In the genomic region with DNA sequence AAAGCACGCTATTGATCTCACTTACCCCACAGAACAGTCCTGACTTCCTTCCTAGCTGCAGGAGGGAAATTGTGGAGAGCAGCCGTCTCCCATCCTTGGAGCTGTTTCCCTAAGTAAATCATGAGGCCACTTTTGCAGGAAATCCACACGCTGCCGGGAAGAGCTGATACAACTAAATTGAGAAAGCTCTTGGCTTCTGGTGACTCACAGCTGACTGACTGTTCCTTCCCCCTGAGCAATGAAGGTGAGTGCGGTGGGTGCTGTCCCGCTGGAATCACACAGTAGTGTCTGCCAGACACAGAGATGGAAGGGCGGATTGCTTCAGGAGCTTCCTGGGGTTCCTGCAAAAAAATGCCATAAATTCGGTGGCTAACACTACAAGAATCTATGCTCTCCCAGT, we compare ENCODE assay signal across 30 cellular contexts.
DNase-seq lines count a peak whose midpoint lies in the region; ATAC-seq, FAIRE-seq and TF ChIP-seq lines count a peak whose summit lies in the region.
"Had no signal": no experiment of that assay in that cellular context is flagged by ENCODE, and none has a peak within 500 bp of the region (broad histone marks: within the 10 kb centered on the region; RNA-seq: fewer than 3 reads in every experiment).

No MANE protein-coding gene starts in this region.

- no TSS peak for BruUV-seq in HepG2 (replicated peaks; lab: Mats Ljungman, UMichigan)
- no TSS peak for BruUV-seq in A673 (replicated peaks; lab: Mats Ljungman, UMichigan)

- no peak; the same call in 2 of the 3 replicates for ATAC-seq in HepG2
- ATAC-seq in right lobe of liver, result no peak
- ATAC-seq in HG03442 (IDR thresholded peaks at IDR 0.05; ENCODE audit: unreplicated experiment), result no peak
- ATAC-seq: heart right ventricle; left lobe of liver; natural killer cell; stimulated activated naive B cell treated with anti-CD40 and anti-IgM and Interleukin-4, amounts not matched to agents 10 μg/mL and 1 μg/mL and 100 μg/mL, for 72 hours; WTC11 had no signal

- no peak overlapping the region for H3K4me2 ChIP-seq in HepG2 (ENCODE audit: low read depth, low read length)
- H3K4me2 ChIP-seq: KMS-11 had no signal

- H3K9me3 ChIP-seq in HepG2 (ENCODE audit: low read length) (no peaks in the 10 kb centered on the region), right lobe of liver (no peaks in the 10 kb centered on the region), A673 (ENCODE audit: low read depth, low read length, poor library complexity, severe bottlenecking) (no peaks in the 10 kb centered on the region)
- H3K9me3 ChIP-seq: ovary, right atrium auricular region had no signal

- H3K27me3 Mint-ChIP-seq in glutamatergic neuron (ENCODE audit: unreplicated experiment), result peaks cover 1% of the 10 kb centered on the region

- CTCF ChIA-PET in HepG2 (lab: Yijun Ruan, JAX; ENCODE audit: low intra/inter-chr PET ratio, low total read pairs) (no interaction called here), A673 (lab: Charles Lee) (no interaction called here)

- no peak overlapping the region for H2AFZ ChIP-seq in HepG2 (ENCODE audit: low read length)

- no peak overlapping the region for H3K4me3 Mint-ChIP-seq in glutamatergic neuron (ENCODE audit: unreplicated experiment)
- H3K4me3 Mint-ChIP-seq: natural killer cell; stimulated activated naive B cell treated with anti-CD40 and anti-IgM and Interleukin-4, amounts not matched to agents 10 μg/mL and 1 μg/mL and 100 μg/mL, for 72 hours; WTC11 had no signal

- H3K4me1 Mint-ChIP-seq in glutamatergic neuron (ENCODE audit: low read depth, unreplicated experiment), result no peaks in the 10 kb centered on the region
- H3K4me1 Mint-ChIP-seq: natural killer cell; stimulated activated naive B cell treated with anti-CD40 and anti-IgM and Interleukin-4, amounts not matched to agents 10 μg/mL and 1 μg/mL and 100 μg/mL, for 72 hours had no signal

- H3K27ac ChIP-seq in HepG2 (ENCODE audit: extremely low read length, insufficient read depth, low read length) (no peak overlapping the region), right lobe of liver (no peak overlapping the region), A673 (ENCODE audit: low read depth, low read length, poor library complexity, severe bottlenecking) (no peak overlapping the region)
- H3K27ac ChIP-seq: BLaER1 treated with 17β-estradiol and CSF1 and Interleukin-3, amounts not matched to agents 10 nM and 100 nM; brain microvascular endothelial cell; heart right ventricle; KMS-11; ovary; right atrium auricular region; suprapubic skin had no signal

- no peaks in the 10 kb centered on the region for H3K79me2 ChIP-seq in HepG2 (ENCODE audit: insufficient read depth, low read length)

- no peaks in the 10 kb centered on the region for H3K36me3 ChIP-seq in HepG2 (replicated peaks in 1 of 2; ENCODE audit: control insufficient read depth in 1 of 2, insufficient read depth in 2 of 2, low read length in 2 of 2)
- no peaks in the 10 kb centered on the region for H3K36me3 ChIP-seq in right lobe of liver
- H3K36me3 ChIP-seq in bronchial epithelial cell (ENCODE audit: control insufficient read depth, insufficient read depth, low read length), result no peaks in the 10 kb centered on the region
- no peaks in the 10 kb centered on the region for H3K36me3 ChIP-seq in A673 (ENCODE audit: insufficient read depth, low read length, poor library complexity, severe bottlenecking)
- H3K36me3 ChIP-seq: BLaER1 treated with 17β-estradiol and CSF1 and Interleukin-3, amounts not matched to agents 10 nM and 100 nM; brain microvascular endothelial cell; heart right ventricle; ovary; right atrium auricular region; suprapubic skin had no signal

- intact Hi-C loops in HepG2 (cut with micrococcal nuclease; ENCODE audit: unreplicated experiment) (no loop called here), right lobe of liver (cut with DNase I) (no loop called here), A673 (cut with micrococcal nuclease; ENCODE audit: unreplicated experiment) (no loop called here)

- H3K27ac Mint-ChIP-seq in glutamatergic neuron (ENCODE audit: unreplicated experiment), result no peak overlapping the region
- H3K27ac Mint-ChIP-seq: natural killer cell; stimulated activated naive B cell treated with anti-CD40 and anti-IgM and Interleukin-4, amounts not matched to agents 10 μg/mL and 1 μg/mL and 100 μg/mL, for 72 hours; WTC11 had no signal

- in situ Hi-C loops in HepG2 (cut with HindIII; ENCODE audit: extremely low pct_ligation_motif_present, low pct_unique_long_range_greater_than_20kb), result no loop called here

- peaks cover 8% of the 10 kb centered on the region for H3K36me3 Mint-ChIP-seq in glutamatergic neuron (ENCODE audit: unreplicated experiment)
- H3K36me3 Mint-ChIP-seq: natural killer cell had no signal

- H3K9me3 Mint-ChIP-seq in glutamatergic neuron (ENCODE audit: unreplicated experiment), result peaks cover 3% of the 10 kb centered on the region

- no peak for TF ChIP-seq EP300 in HepG2 (IDR thresholded peaks at IDR 0.05; ENCODE audit: low read depth in 2 of 2, low read length in 2 of 2)
- TF ChIP-seq EP300 in HepG2 (CRISPR knock-in tag; IDR thresholded peaks at IDR 0.05; ENCODE audit: borderline replicate concordance), result no peak

- POLR2A ChIA-PET in HepG2 (lab: Yijun Ruan, JAX) (no interaction called here), A673 (lab: Charles Lee; ENCODE audit: low non-redundant PET) (no interaction called here)

- H3K9ac ChIP-seq in HepG2 (ENCODE audit: insufficient read depth, low read depth, low read length), result no peak overlapping the region
- H3K9ac ChIP-seq: BLaER1 treated with 17β-estradiol and CSF1 and Interleukin-3, amounts not matched to agents 10 nM and 100 nM; KMS-11 had no signal

- peaks cover 0 to 4% of the 10 kb centered on the region in 2 experiments; a peak in 2 of 5 replicates for H3K27me3 ChIP-seq in HepG2 (ENCODE audit: control insufficient read depth in 1 of 2, insufficient read depth in 2 of 2, low read length in 2 of 2)
- H3K27me3 ChIP-seq in right lobe of liver, result no peaks in the 10 kb centered on the region
- no peaks in the 10 kb centered on the region for H3K27me3 ChIP-seq in bronchial epithelial cell (ENCODE audit: control insufficient read depth, insufficient read depth, low read length)
- no peaks in the 10 kb centered on the region for H3K27me3 ChIP-seq in A673 (replicated peaks; ENCODE audit: insufficient read depth, low read depth, low read length, poor library complexity)
- H3K27me3 ChIP-seq: BLaER1 treated with 17β-estradiol and CSF1 and Interleukin-3, amounts not matched to agents 10 nM and 100 nM; brain microvascular endothelial cell; heart right ventricle; ovary; right atrium auricular region; suprapubic skin had no signal

- H3K4me3 ChIP-seq in HepG2 (replicated peaks in 1 of 3; ENCODE audit: insufficient read depth in 1 of 3, low read depth in 2 of 3, low read length in 3 of 3) (no peak overlapping the region), right lobe of liver (no peak overlapping the region), bronchial epithelial cell (ENCODE audit: low read depth, low read length) (no peak overlapping the region), A673 (ENCODE audit: low read depth, low read length, poor library complexity, severe bottlenecking) (no peak overlapping the region)
- H3K4me3 ChIP-seq: BLaER1 treated with 17β-estradiol and CSF1 and Interleukin-3, amounts not matched to agents 10 nM and 100 nM; heart right ventricle; ovary; right atrium auricular region; suprapubic skin had no signal

- no peak for TF ChIP-seq RAD21 in HepG2 (CRISPR knock-in tag; IDR thresholded peaks at IDR 0.05)

- H4K20me1 ChIP-seq in HepG2 (ENCODE audit: insufficient read depth, low read length), result no peaks in the 10 kb centered on the region
- H4K20me1 ChIP-seq: BLaER1 treated with 17β-estradiol and CSF1 and Interleukin-3, amounts not matched to agents 10 nM and 100 nM had no signal

- no peak for FAIRE-seq in HepG2 (lab: Jason Lieb, UNC)
- FAIRE-seq in bronchial epithelial cell (lab: Jason Lieb, UNC), result no peak

- DNase-seq in HepG2 (ENCODE audit: low spot score) (no peak), right lobe of liver (no peak), NCI-H226 (peak; percentile 32), bronchial epithelial cell (ENCODE audit: low read depth) (peak; percentile 19), glutamatergic neuron (no peak), A673 (ENCODE audit: low spot score) (no peak)
- DNase-seq in activated T-cell treated with anti-CD3 and anti-CD28 coated beads, Interleukin-2, amount 50 U/mL, for 48 hours, result no peak
- DNase-seq: ACHN; activated CD4-positive, alpha-beta T cell treated with anti-CD3 and anti-CD28 coated beads, Interleukin-2, amount 50 U/mL, for 4 hours; brain microvascular endothelial cell; DND-41; effector CD4-positive, alpha-beta T cell; erythroblast; foreskin fibroblast; heart right ventricle; midbrain; natural killer cell; NCI-H1092 treated with DMSO at 0.1 percent for 48 hours; NCI-H2029; NCI-H69; ovary; stimulated activated CD4-positive, alpha-beta T cell treated with anti-CD3 and anti-CD28 coated beads, Interleukin-4, amount 100 ng/mL, for 24 hours; stimulated activated naive B cell treated with anti-CD40 and anti-IgM and Interleukin-4, amounts not matched to agents 10 μg/mL and 1 μg/mL and 100 μg/mL, for 72 hours had no signal

- no peak for TF ChIP-seq CTCF in HepG2 (CRISPR knock-in tag; IDR thresholded peaks at IDR 0.05)
- TF ChIP-seq CTCF in right lobe of liver (IDR thresholded peaks at IDR 0.05), result no peak
- no peak for TF ChIP-seq CTCF in bronchial epithelial cell (IDR thresholded peaks at IDR 0.05; ENCODE audit: insufficient read depth, low read length, severe bottlenecking)
- TF ChIP-seq CTCF in glutamatergic neuron (IDR thresholded peaks at IDR 0.05; ENCODE audit: partially characterized antibody, unreplicated experiment), result no peak
- TF ChIP-seq CTCF in A673 (conservative IDR thresholded peaks at IDR 0.05; ENCODE audit: low read depth, low read length), result no peak

- 22% methylated on average over 6 of the region's 8 CpGs for WGBS in HepG2 (ENCODE audit: low lambda C conversion rate)
- WGBS in right lobe of liver (ENCODE audit: insufficient coverage, low coverage, low lambda C conversion rate, missing lambda C conversion rate), result 37% methylated on average over 5 of the region's 8 CpGs

- TF ChIP-seq POLR2A in HepG2 (IDR thresholded peaks at IDR 0.05; ENCODE audit: insufficient read depth in 1 of 2, low read depth in 2 of 2, low read length in 2 of 2) (no peak), right lobe of liver (IDR thresholded peaks at IDR 0.05) (no peak)

- peaks cover 10% of the 10 kb centered on the region; the same call in 1 of the 2 replicates for H3K4me1 ChIP-seq in HepG2 (ENCODE audit: insufficient read depth, low read length)
- no peaks in the 10 kb centered on the region for H3K4me1 ChIP-seq in right lobe of liver
- no peaks in the 10 kb centered on the region for H3K4me1 ChIP-seq in A673 (ENCODE audit: insufficient read depth, low read length, poor library complexity, severe bottlenecking)
- H3K4me1 ChIP-seq: heart right ventricle, right atrium auricular region, suprapubic skin had no signal

TF ChIP-seq in HepG2, 621 proteins besides CTCF, POLR2A, EP300 and RAD21:
- TF ChIP-seq ARHGAP35 (CRISPR knock-in tag; IDR thresholded peaks at IDR 0.05; ENCODE audit: borderline replicate concordance) (no peak), FOXK2 (IDR thresholded peaks at IDR 0.05) (no peak), KAT2B (IDR thresholded peaks at IDR 0.05; ENCODE audit: borderline replicate concordance, low read depth, low read length) (no peak), FOSL2 (CRISPR knock-in tag; IDR thresholded peaks at IDR 0.05) (peak; percentile 40; the same call in 1 of the 2 replicates), ZNF44 (CRISPR knock-in tag; IDR thresholded peaks at IDR 0.05) (no peak)

Comparison
In these comparisons a context has a peak if more than half of its experiments do, and no peak if none do; other contexts are left out.
1. DNase-seq: peak in NCI-H226 (single experiment) and bronchial epithelial cell (single experiment); none in HepG2 (single experiment), right lobe of liver (0 of 3), glutamatergic neuron (single experiment), A673 (single experiment) and activated T-cell treated with anti-CD3 and anti-CD28 coated beads, Interleukin-2, amount 50 U/mL, for 48 hours (0 of 2).